In the genomic region with DNA sequence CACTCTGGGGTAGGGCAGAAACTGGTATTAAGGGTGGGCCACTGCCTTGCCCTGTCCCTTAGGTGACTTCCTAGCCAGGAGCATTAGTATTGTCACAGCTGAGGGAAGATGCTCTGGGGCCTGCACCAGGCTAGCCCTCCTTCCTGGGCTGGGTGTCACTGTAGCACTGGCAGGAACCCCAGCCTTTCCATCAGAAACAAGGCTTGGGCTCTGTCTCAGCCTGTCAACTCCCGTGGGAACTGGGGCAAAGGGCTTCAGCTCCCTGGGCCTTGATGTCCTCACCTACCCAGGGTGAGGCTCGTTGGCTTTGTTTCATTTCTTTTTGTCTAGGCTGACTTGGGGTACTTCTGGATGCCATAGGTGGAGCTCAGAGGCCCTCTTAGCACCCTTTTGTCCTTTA, we compare ENCODE assay signal across 11 cellular contexts. TPM values are rescaled to one million over a fixed set of nuclear protein-coding genes. Genes with fewer than 3 reads are reported as not detected.
A peak's percentile ranks its signal among the peaks of the same experiment; 100 is the strongest.
DNase-seq lines count a peak whose midpoint lies in the region; ATAC-seq and TF ChIP-seq lines count a peak whose summit lies in the region.
"Had no signal": no experiment of that assay in that cellular context is flagged by ENCODE, and none has a peak within 500 bp of the region (broad histone marks: within the 10 kb centered on the region; RNA-seq: fewer than 3 reads in every experiment).

No MANE protein-coding gene starts in this region.

- POLR2A ChIA-PET in naive thymus-derived CD8-positive, alpha-beta T cell (lab: Charles Lee) = no interaction called here

- DNase-seq in GM04504 (ENCODE audit: low read depth) (peak; percentile 42), chondrocyte (ENCODE audit: low spot score) (no peak)
- no peak for DNase-seq in stimulated activated naive B cell treated with anti-CD40 and anti-IgM and Interleukin-4, amounts not matched to agents 10 μg/mL and 1 μg/mL and 100 μg/mL, for 72 hours
- DNase-seq in naive thymus-derived CD8-positive, alpha-beta T cell = no peak
- DNase-seq in activated naive CD4-positive, alpha-beta T cell treated with anti-CD3 and anti-CD28 coated beads, Interleukin-2, amount 10 ng/mL, durations not matched to agents 7 days and 5 days = no peak
- DNase-seq: immature natural killer cell, NCI-H748 treated with DMSO at 0.1 percent for 48 hours had no signal

- CTCF ChIA-PET in activated naive CD4-positive, alpha-beta T cell treated with anti-CD3 and anti-CD28 coated beads, Interleukin-2, amount 10 ng/mL, durations not matched to agents 7 days and 5 days (lab: Charles Lee) = no interaction called here

- peaks cover 18% of the 10 kb centered on the region for H3K4me1 Mint-ChIP-seq in chondrocyte (ENCODE audit: low read depth)
- H3K4me1 Mint-ChIP-seq in stimulated activated naive B cell treated with anti-CD40 and anti-IgM and Interleukin-4, amounts not matched to agents 10 μg/mL and 1 μg/mL and 100 μg/mL, for 72 hours = peaks cover 0 to 6% of the 10 kb centered on the region in 2 donors
- peaks cover 0 to 17% (median under 1%) of the 10 kb centered on the region in 4 donors for H3K4me1 Mint-ChIP-seq in naive thymus-derived CD8-positive, alpha-beta T cell
- no peaks in the 10 kb centered on the region for H3K4me1 Mint-ChIP-seq in activated naive CD4-positive, alpha-beta T cell treated with anti-CD3 and anti-CD28 coated beads, Interleukin-2, amount 10 ng/mL, durations not matched to agents 7 days and 5 days
- H3K4me1 Mint-ChIP-seq: immature natural killer cell had no signal

- no peaks in the 10 kb centered on the region for H3K27me3 ChIP-seq in layer of hippocampus (ENCODE audit: control insufficient read depth, insufficient read depth, low read length)

- H3K4me3 Mint-ChIP-seq in chondrocyte (ENCODE audit: unreplicated experiment) = peak overlapping the region; percentile 22
- no peak overlapping the region for H3K4me3 Mint-ChIP-seq in stimulated activated naive B cell treated with anti-CD40 and anti-IgM and Interleukin-4, amounts not matched to agents 10 μg/mL and 1 μg/mL and 100 μg/mL, for 72 hours
- H3K4me3 Mint-ChIP-seq in naive thymus-derived CD8-positive, alpha-beta T cell = no peak overlapping the region
- H3K4me3 Mint-ChIP-seq in activated naive CD4-positive, alpha-beta T cell treated with anti-CD3 and anti-CD28 coated beads, Interleukin-2, amount 10 ng/mL, durations not matched to agents 7 days and 5 days = no peak overlapping the region
- H3K4me3 Mint-ChIP-seq: immature natural killer cell had no signal

- ATAC-seq in stimulated activated naive B cell treated with anti-CD40 and anti-IgM and Interleukin-4, amounts not matched to agents 10 μg/mL and 1 μg/mL and 100 μg/mL, for 72 hours (replicated peaks) = no peak
- no peak for ATAC-seq in naive thymus-derived CD8-positive, alpha-beta T cell
- ATAC-seq in HG02852 (IDR thresholded peaks at IDR 0.05; ENCODE audit: unreplicated experiment) (no peak), GM18502 (IDR thresholded peaks at IDR 0.05; ENCODE audit: poor library complexity, unreplicated experiment) (no peak)

- peaks cover 35% of the 10 kb centered on the region for H3K36me3 Mint-ChIP-seq in chondrocyte (ENCODE audit: low read depth)
- peaks cover 31 to 64% of the 10 kb centered on the region in 2 donors for H3K36me3 Mint-ChIP-seq in stimulated activated naive B cell treated with anti-CD40 and anti-IgM and Interleukin-4, amounts not matched to agents 10 μg/mL and 1 μg/mL and 100 μg/mL, for 72 hours
- H3K36me3 Mint-ChIP-seq in naive thymus-derived CD8-positive, alpha-beta T cell = peaks cover 0 to 84% (median 20%) of the 10 kb centered on the region in 3 donors
- H3K36me3 Mint-ChIP-seq in activated naive CD4-positive, alpha-beta T cell treated with anti-CD3 and anti-CD28 coated beads, Interleukin-2, amount 10 ng/mL, durations not matched to agents 7 days and 5 days = peaks cover 32% of the 10 kb centered on the region

- peak overlapping the region; percentile 94 for H3K27ac Mint-ChIP-seq in chondrocyte (ENCODE audit: unreplicated experiment)
- peak overlapping the region; percentile 82 for H3K27ac Mint-ChIP-seq in stimulated activated naive B cell treated with anti-CD40 and anti-IgM and Interleukin-4, amounts not matched to agents 10 μg/mL and 1 μg/mL and 100 μg/mL, for 72 hours
- H3K27ac Mint-ChIP-seq in naive thymus-derived CD8-positive, alpha-beta T cell = peak overlapping the region in 4 of 10 donors; percentile 10 to 84 (median 67)
- no peak overlapping the region for H3K27ac Mint-ChIP-seq in activated naive CD4-positive, alpha-beta T cell treated with anti-CD3 and anti-CD28 coated beads, Interleukin-2, amount 10 ng/mL, durations not matched to agents 7 days and 5 days

- H3K9me3 Mint-ChIP-seq in chondrocyte (ENCODE audit: low read depth) = no peaks in the 10 kb centered on the region
- no peaks in the 10 kb centered on the region for H3K9me3 Mint-ChIP-seq in stimulated activated naive B cell treated with anti-CD40 and anti-IgM and Interleukin-4, amounts not matched to agents 10 μg/mL and 1 μg/mL and 100 μg/mL, for 72 hours
- H3K9me3 Mint-ChIP-seq in naive thymus-derived CD8-positive, alpha-beta T cell = no peaks in the 10 kb centered on the region
- H3K9me3 Mint-ChIP-seq in activated naive CD4-positive, alpha-beta T cell treated with anti-CD3 and anti-CD28 coated beads, Interleukin-2, amount 10 ng/mL, durations not matched to agents 7 days and 5 days = no peaks in the 10 kb centered on the region
- H3K9me3 Mint-ChIP-seq: immature natural killer cell had no signal

- H3K27ac ChIP-seq in layer of hippocampus (ENCODE audit: low read depth, low read length) = peak overlapping the region; percentile 84

- no peak for TF ChIP-seq CTCF in chondrocyte (IDR thresholded peaks at IDR 0.05)

- no peaks in the 10 kb centered on the region for H3K27me3 Mint-ChIP-seq in chondrocyte (ENCODE audit: low read depth)
- H3K27me3 Mint-ChIP-seq in stimulated activated naive B cell treated with anti-CD40 and anti-IgM and Interleukin-4, amounts not matched to agents 10 μg/mL and 1 μg/mL and 100 μg/mL, for 72 hours = no peaks in the 10 kb centered on the region
- H3K27me3 Mint-ChIP-seq in naive thymus-derived CD8-positive, alpha-beta T cell = no peaks in the 10 kb centered on the region
- no peaks in the 10 kb centered on the region for H3K27me3 Mint-ChIP-seq in activated naive CD4-positive, alpha-beta T cell treated with anti-CD3 and anti-CD28 coated beads, Interleukin-2, amount 10 ng/mL, durations not matched to agents 7 days and 5 days

RNA-seq across cellular contexts. Expression of gene PAF1, which starts 18.0 kb away (rescaled TPM):
- total RNA-seq in chondrocyte = 32.2 to 39.7 TPM (median 32.5 TPM) in 3 replicates
- total RNA-seq in naive thymus-derived CD8-positive, alpha-beta T cell = 10 to 100 TPM; 44.4 to 47.4 TPM
- polyA plus RNA-seq in naive thymus-derived CD8-positive, alpha-beta T cell = 10 to 100 TPM; 30.7 to 53.0 (median 43.8) TPM

RNA-seq across cellular contexts. Expression of gene MED29, which starts 18.2 kb away (rescaled TPM):
- 27.0 to 31.1 TPM (median 28.7 TPM) in 3 replicates for total RNA-seq in chondrocyte
- total RNA-seq in naive thymus-derived CD8-positive, alpha-beta T cell = 10 to 100 TPM; 53.8 to 59.0 TPM
- polyA plus RNA-seq in naive thymus-derived CD8-positive, alpha-beta T cell = 10 to 100 TPM; 48.1 to 71.4 (median 59.6) TPM

RNA-seq across cellular contexts. Expression of gene SAMD4B, which starts 30.7 kb away (rescaled TPM):
- 77.3 to 82.9 TPM (median 81.1 TPM) in 3 replicates for total RNA-seq in chondrocyte
- total RNA-seq in naive thymus-derived CD8-positive, alpha-beta T cell = 10 to 100 TPM; 49.8 to 55.2 TPM
- polyA plus RNA-seq in naive thymus-derived CD8-positive, alpha-beta T cell = 10 to 100 TPM in 1 of 3 donors, 1 to 10 TPM in 2; 5.4 to 12.3 (median 6.4) TPM

RNA-seq across cellular contexts. Expression of gene ZFP36, which starts 33.7 kb away (rescaled TPM):
- 30.2 to 55.7 TPM (median 46.3 TPM) in 3 replicates for total RNA-seq in chondrocyte
- total RNA-seq in naive thymus-derived CD8-positive, alpha-beta T cell = 100 to 1,000 TPM; 184 to 188 TPM
- 100 to 1,000 TPM in 2 of 3 donors, 10 to 100 TPM in 1; 70.4 to 137 (median 109) TPM for polyA plus RNA-seq in naive thymus-derived CD8-positive, alpha-beta T cell

RNA-seq across cellular contexts. Expression of gene GMFG, which starts 37.1 kb away (rescaled TPM):
- not detected in 3 replicates for total RNA-seq in chondrocyte
- 100 to 1,000 TPM; 373 to 393 TPM for total RNA-seq in naive thymus-derived CD8-positive, alpha-beta T cell
- 1,000 to 10,000 TPM; 1,026 to 1,392 (median 1,316) TPM for polyA plus RNA-seq in naive thymus-derived CD8-positive, alpha-beta T cell
- total RNA-seq: smooth muscle cell had no signal
